In genomic region chr7:106100863-106101262, GRCh38 we compare ENCODE assay signal across 24 cellular contexts. TPM values are rescaled to one million over a fixed set of nuclear protein-coding genes. Genes with fewer than 3 reads are reported as not detected.
DNase-seq lines count a peak whose midpoint lies in the region; ATAC-seq and TF ChIP-seq lines count a peak whose summit lies in the region.
"Had no signal": no experiment of that assay in that cellular context is flagged by ENCODE, and none has a peak within 500 bp of the region (broad histone marks: within the 10 kb centered on the region; RNA-seq: fewer than 3 reads in every experiment).

No MANE protein-coding gene starts in this region.

- no peak for TF ChIP-seq EP300 in transverse colon (IDR thresholded peaks at IDR 0.05; ENCODE audit: low read depth)

- peak overlapping the region in 3 of 4 donors; percentile 10 to 26 (median 20) for H3K27ac ChIP-seq in transverse colon
- H3K27ac ChIP-seq: A549, C4-2B, colonic mucosa, epithelial cell of prostate, prostate gland had no signal

- CTCF ChIA-PET in activated B cell treated with CpG ODN at 0.5 μM for 24 hours (lab: Charles Lee): interaction anchor here (2.1 kb wide), 1 partner anchor 43 kb away, joined by 10 read pairs; no protein-coding TSS in a partner anchor
- CTCF ChIA-PET in MCF 10A (lab: Yijun Ruan, JAX): interaction anchor here (0.6 kb wide), 1 partner anchor 54 kb away, joined by 3 read pairs; no protein-coding TSS in a partner anchor

- H3K27me3 Mint-ChIP-seq in activated B cell treated with CpG ODN at 0.5 μM for 24 hours (no peaks in the 10 kb centered on the region), MCF 10A (ENCODE audit: insufficient read depth, unreplicated experiment) (no peaks in the 10 kb centered on the region)
- H3K27me3 Mint-ChIP-seq: activated CD8-positive, alpha-beta memory T cell treated with anti-CD3 and anti-CD28 coated beads, Interleukin-2, amount 10 ng/mL, durations not matched to agents 7 days and 5 days; stimulated activated naive CD8-positive, alpha-beta T cell treated with anti-CD3 and anti-CD28 coated beads, Interleukin-15, amount 100 ng/mL, for 72 hours had no signal

- POLR2A ChIA-PET in activated B cell treated with CpG ODN at 0.5 μM for 24 hours (lab: Charles Lee) (interaction anchor here (0.6 to 2.5 kb wide), 5 partner anchors 11 to 48 kb away, joined by 3 to 23 read pairs (median 4); partner anchors contain the start of gene SYPL1), MCF 10A (lab: Yijun Ruan, JAX) (interaction anchor here (0.6 to 2.2 kb wide), 3 partner anchors 10 to 402 kb away, joined by 3 to 17 read pairs (median 5); partner anchors contain the start of gene SYPL1)

- in situ Hi-C loops in transverse colon (cut with MboI; ENCODE audit: low pct_ligation_motif_present in 1 of 4, low pct_unique_long_range_greater_than_20kb in 1 of 4, low sequenced_read_pairs in 3 of 4): no loop called here

- no peaks in the 10 kb centered on the region for H3K27me3 ChIP-seq in transverse colon
- H3K27me3 ChIP-seq: colonic mucosa had no signal

- H3K36me3 Mint-ChIP-seq in activated B cell treated with CpG ODN at 0.5 μM for 24 hours (ENCODE audit: low read depth) (peaks cover 69% of the 10 kb centered on the region), MCF 10A (ENCODE audit: insufficient read depth, unreplicated experiment) (peaks cover 32% of the 10 kb centered on the region)

- H3K9me3 Mint-ChIP-seq in activated B cell treated with CpG ODN at 0.5 μM for 24 hours: no peaks in the 10 kb centered on the region
- no peaks in the 10 kb centered on the region for H3K9me3 Mint-ChIP-seq in MCF 10A (ENCODE audit: unreplicated experiment)
- H3K9me3 Mint-ChIP-seq: neural crest cell; stimulated activated naive CD8-positive, alpha-beta T cell treated with anti-CD3 and anti-CD28 coated beads, Interleukin-15, amount 100 ng/mL, for 72 hours; T-helper 1 cell treated with Interleukin-12 subunit alpha and Interleukin-12 subunit beta and Interleukin-4 antibody, amounts not matched to agents 30 μg/mL and 1 μg/mL, for 36 hours had no signal

- no TSS peak for BruUV-seq in MCF 10A (replicated peaks; lab: Mats Ljungman, UMichigan)

- WGBS in transverse colon (ENCODE audit: low coverage in 1 of 2), 2 donors: 56 to 67% methylated on average over 4 of the region's 4 CpGs

- H3K4me1 Mint-ChIP-seq in activated B cell treated with CpG ODN at 0.5 μM for 24 hours: peaks cover 80% of the 10 kb centered on the region
- peaks cover 48% of the 10 kb centered on the region for H3K4me1 Mint-ChIP-seq in MCF 10A (ENCODE audit: insufficient read depth, unreplicated experiment)

- no peak overlapping the region for H3K4me3 ChIP-seq in transverse colon
- H3K4me3 ChIP-seq: A549, colonic mucosa, prostate gland had no signal

- TF ChIP-seq CTCF in activated B cell treated with CpG ODN at 0.5 μM for 24 hours (IDR thresholded peaks at IDR 0.05): no peak
- no peak for TF ChIP-seq CTCF in transverse colon (IDR thresholded peaks at IDR 0.05)
- no peak for TF ChIP-seq CTCF in MCF 10A (IDR thresholded peaks at IDR 0.05; ENCODE audit: unreplicated experiment)

- TF ChIP-seq POLR2A in transverse colon (IDR thresholded peaks at IDR 0.05): no peak

- H3K9me3 ChIP-seq in transverse colon: no peaks in the 10 kb centered on the region
- H3K9me3 ChIP-seq: A549, colonic mucosa, prostate gland had no signal

- H3K4me3 Mint-ChIP-seq in activated B cell treated with CpG ODN at 0.5 μM for 24 hours: peak overlapping the region; percentile 2
- H3K4me3 Mint-ChIP-seq in MCF 10A (ENCODE audit: unreplicated experiment): no peak overlapping the region
- H3K4me3 Mint-ChIP-seq: activated CD8-positive, alpha-beta memory T cell treated with anti-CD3 and anti-CD28 coated beads, Interleukin-2, amount 10 ng/mL, durations not matched to agents 7 days and 5 days; neural crest cell; stimulated activated naive CD8-positive, alpha-beta T cell treated with anti-CD3 and anti-CD28 coated beads, Interleukin-15, amount 100 ng/mL, for 72 hours; T-helper 1 cell treated with Interleukin-12 subunit alpha and Interleukin-12 subunit beta and Interleukin-4 antibody, amounts not matched to agents 30 μg/mL and 1 μg/mL, for 36 hours had no signal

- peaks cover 0 to 18% (median 1%) of the 10 kb centered on the region in 4 donors for H3K36me3 ChIP-seq in transverse colon
- H3K36me3 ChIP-seq: colonic mucosa, prostate gland had no signal

- no peak for DNase-seq in Right ventricle myocardium inferior (ENCODE audit: missing footprints)
- no peak for DNase-seq in left cardiac atrium
- DNase-seq in activated B cell treated with CpG ODN at 0.5 μM for 24 hours: no peak
- no peak for DNase-seq in left colon
- DNase-seq in transverse colon: no peak
- DNase-seq in NCI-H187 (lab: John Stamatoyannopoulos, UW): no peak
- DNase-seq in MCF 10A (ENCODE audit: unreplicated experiment): no peak
- DNase-seq: activated CD4-positive, CD25-positive, alpha-beta regulatory T cell; activated CD8-positive, alpha-beta memory T cell treated with anti-CD3 and anti-CD28 coated beads, Interleukin-2, amount 10 ng/mL, durations not matched to agents 7 days and 5 days; activated effector memory CD4-positive, alpha-beta T cell treated with anti-CD3 and anti-CD28 coated beads, Interleukin-2, amount 50 U/mL, for 16 hours; colonic mucosa; DMS53; mesenchymal stem cell; NCI-H1694 treated with DMSO at 0.1 percent for 48 hours; NCI-H446; NK-92 treated with Interleukin-12 subunit alpha and Interleukin-12 subunit beta, amount 100 ng/mL, for 24 hours; stimulated activated naive CD8-positive, alpha-beta T cell treated with anti-CD3 and anti-CD28 coated beads, Interleukin-15, amount 100 ng/mL, for 72 hours had no signal

- peaks cover 11 to 46% (median 18%) of the 10 kb centered on the region in 4 donors for H3K4me1 ChIP-seq in transverse colon
- H3K4me1 ChIP-seq: colonic mucosa, prostate gland had no signal

- ATAC-seq in Right ventricle myocardium inferior (peak; percentile 20), left cardiac atrium (no peak), activated B cell treated with CpG ODN at 0.5 μM for 24 hours (ENCODE audit: low read depth) (no peak), left colon (peak; percentile 98), GM18907 (IDR thresholded peaks at IDR 0.05; ENCODE audit: unreplicated experiment) (no peak)
- ATAC-seq: A549; activated CD8-positive, alpha-beta memory T cell treated with anti-CD3 and anti-CD28 coated beads, Interleukin-2, amount 10 ng/mL, durations not matched to agents 7 days and 5 days; stimulated activated naive CD8-positive, alpha-beta T cell treated with anti-CD3 and anti-CD28 coated beads, Interleukin-15, amount 100 ng/mL, for 72 hours had no signal

- peak overlapping the region; percentile 83 for H3K27ac Mint-ChIP-seq in activated B cell treated with CpG ODN at 0.5 μM for 24 hours
- H3K27ac Mint-ChIP-seq in MCF 10A (ENCODE audit: low read depth, unreplicated experiment): no peak overlapping the region
- H3K27ac Mint-ChIP-seq: activated CD8-positive, alpha-beta memory T cell treated with anti-CD3 and anti-CD28 coated beads, Interleukin-2, amount 10 ng/mL, durations not matched to agents 7 days and 5 days; stimulated activated naive CD8-positive, alpha-beta T cell treated with anti-CD3 and anti-CD28 coated beads, Interleukin-15, amount 100 ng/mL, for 72 hours; T-helper 1 cell treated with Interleukin-12 subunit alpha and Interleukin-12 subunit beta and Interleukin-4 antibody, amounts not matched to agents 30 μg/mL and 1 μg/mL, for 36 hours had no signal

- intact Hi-C loops in Right ventricle myocardium inferior (cut with DNase I) (no loop called here), left cardiac atrium (cut with DNase I) (no loop called here), activated B cell treated with CpG ODN at 0.5 μM for 24 hours (cut with micrococcal nuclease) (no loop called here), left colon (cut with DNase I, micrococcal nuclease) (no loop called here), transverse colon (cut with DNase I; ENCODE audit: low total_unique reads) (no loop called here), MCF 10A (cut with micrococcal nuclease) (no loop called here)

RNA-seq across cellular contexts. Expression of gene SYPL1, which starts 11.2 kb away (rescaled TPM):
- total RNA-seq in Right ventricle myocardium inferior (89.9 TPM), left cardiac atrium (10 to 100 TPM; 71.9 to 87.1 TPM), activated B cell treated with CpG ODN at 0.5 μM for 24 hours (109 and 116 TPM in 2 replicates), left colon (10 to 100 TPM; 71.9 to 84.2 TPM), transverse colon (10 to 100 TPM; 36.7 to 81.8 (median 59.5) TPM), MCF 10A (2022) (77.6 and 92.1 TPM in 2 replicates)

Comparison
In these comparisons a context has a peak if more than half of its experiments do, and no peak if none do; other contexts are left out.
1. ATAC-seq: peak in Right ventricle myocardium inferior (single experiment) and left colon (single experiment); none in left cardiac atrium (0 of 2), activated B cell treated with CpG ODN at 0.5 μM for 24 hours (single experiment) and GM18907 (single experiment).